Comparison of ENCODE assay signal across 10 cellular contexts in genomic region chr12:109891731-109892130, GRCh38. TPM values are rescaled to one million over a fixed set of nuclear protein-coding genes. Genes with fewer than 3 reads are reported as not detected.
DNase-seq lines count a peak whose midpoint lies in the region; ATAC-seq and TF ChIP-seq lines count a peak whose summit lies in the region.
"Not testable (repeated sequence)": the region's sequence is repeated elsewhere in the genome, so short reads cannot be mapped to it uniquely, and the experiment has no call there.
"Had no signal": no experiment of that assay in that cellular context is flagged by ENCODE, and none has a peak within 500 bp of the region (broad histone marks: within the 10 kb centered on the region; RNA-seq: fewer than 3 reads in every experiment).

No MANE protein-coding gene starts in this region.

- H3K4me1 Mint-ChIP-seq in CD8-positive, alpha-beta memory T cell, result peaks cover 43 to 54% (median 48%) of the 10 kb centered on the region in 3 donors
- H3K4me1 Mint-ChIP-seq in T-helper 17 cell (peaks cover 27% of the 10 kb centered on the region), naive B cell (peaks cover 42 to 60% (median 52%) of the 10 kb centered on the region in 3 donors)
- peaks cover 39% of the 10 kb centered on the region for H3K4me1 Mint-ChIP-seq in activated naive CD4-positive, alpha-beta T cell treated with anti-CD3 and anti-CD28 coated beads, Interleukin-2, amount 50 U/mL, for 24 hours
- peaks cover 37 to 51% of the 10 kb centered on the region in 2 donors for H3K4me1 Mint-ChIP-seq in effector memory CD8-positive, alpha-beta T cell (ENCODE audit: low read depth in 2 of 2)
- H3K4me1 Mint-ChIP-seq in stimulated activated memory B cell treated with anti-CD40 and anti-IgM and Interleukin-4, amounts not matched to agents 10 μg/mL and 1 μg/mL and 100 μg/mL, for 72 hours, result peaks cover 45% of the 10 kb centered on the region

- not testable (repeated sequence) for H3K36me3 Mint-ChIP-seq in CD8-positive, alpha-beta memory T cell; T-helper 17 cell (ENCODE audit: low read depth); activated naive CD4-positive, alpha-beta T cell treated with anti-CD3 and anti-CD28 coated beads, Interleukin-2, amount 50 U/mL, for 24 hours; effector memory CD8-positive, alpha-beta T cell (ENCODE audit: insufficient read depth); naive B cell; stimulated activated memory B cell treated with anti-CD40 and anti-IgM and Interleukin-4, amounts not matched to agents 10 μg/mL and 1 μg/mL and 100 μg/mL, for 72 hours

- not testable (repeated sequence) for H3K9me3 Mint-ChIP-seq in CD8-positive, alpha-beta memory T cell; activated naive CD4-positive, alpha-beta T cell treated with anti-CD3 and anti-CD28 coated beads, Interleukin-2, amount 50 U/mL, for 24 hours; effector memory CD8-positive, alpha-beta T cell; naive B cell; stimulated activated memory B cell treated with anti-CD40 and anti-IgM and Interleukin-4, amounts not matched to agents 10 μg/mL and 1 μg/mL and 100 μg/mL, for 72 hours

- not testable (repeated sequence) for H3K27me3 Mint-ChIP-seq in CD8-positive, alpha-beta memory T cell; T-helper 17 cell; activated naive CD4-positive, alpha-beta T cell treated with anti-CD3 and anti-CD28 coated beads, Interleukin-2, amount 50 U/mL, for 24 hours; effector memory CD8-positive, alpha-beta T cell; naive B cell; stimulated activated memory B cell treated with anti-CD40 and anti-IgM and Interleukin-4, amounts not matched to agents 10 μg/mL and 1 μg/mL and 100 μg/mL, for 72 hours

- not testable (repeated sequence) for H3K27me3 ChIP-seq in CD8-positive, alpha-beta memory T cell (ENCODE audit: insufficient read depth, low read length, poor library complexity, severe bottlenecking); KMS-11 (ENCODE audit: insufficient read depth, low read depth)

- not testable (repeated sequence) for H3K79me2 ChIP-seq in KMS-11 (ENCODE audit: insufficient read depth, low read depth)

- not testable (repeated sequence) for H3K36me3 ChIP-seq in CD8-positive, alpha-beta memory T cell (ENCODE audit: insufficient read depth, low read length); KMS-11 (ENCODE audit: insufficient read depth)

- CTCF ChIA-PET in CD8-positive, alpha-beta memory T cell (lab: Charles Lee), result interaction anchor here (2.1 to 2.3 kb wide), 2 partner anchors 10 to 46 kb away, joined by 5 to 8 read pairs; partner anchors contain the start of gene GLTP

- H3K4me3 ChIP-seq in CD8-positive, alpha-beta memory T cell (ENCODE audit: low read length); KMS-11 (IDR thresholded peaks at IDR 0.05; ENCODE audit: insufficient read depth, low read depth, low read length): not testable (repeated sequence)

- not testable (repeated sequence) for H3K27ac ChIP-seq in CD8-positive, alpha-beta memory T cell (ENCODE audit: low read depth, low read length)
- H3K27ac ChIP-seq in KMS-11, result peak overlapping the region; percentile 57; the same call in 1 of the 2 replicates

- peaks cover 43% of the 10 kb centered on the region for H3K4me1 ChIP-seq in CD8-positive, alpha-beta memory T cell (ENCODE audit: insufficient read depth, low read length)
- peaks cover 36% of the 10 kb centered on the region for H3K4me1 ChIP-seq in KMS-11 (ENCODE audit: low read depth, poor library complexity, severe bottlenecking)

- H3K9me3 ChIP-seq in CD8-positive, alpha-beta memory T cell (ENCODE audit: low read length); T-helper 17 cell (ENCODE audit: control insufficient read depth, low read length, poor library complexity, severe bottlenecking): not testable (repeated sequence)

- H2AFZ ChIP-seq in KMS-11 (ENCODE audit: low read depth), result not testable (repeated sequence)

- H3K27ac Mint-ChIP-seq in CD8-positive, alpha-beta memory T cell, result peak overlapping the region in 5 of 8 donors; percentile 36 to 98 (median 64)
- H3K27ac Mint-ChIP-seq in T-helper 17 cell, result peak overlapping the region; percentile 41
- peak overlapping the region; percentile 12 for H3K27ac Mint-ChIP-seq in activated naive CD4-positive, alpha-beta T cell treated with anti-CD3 and anti-CD28 coated beads, Interleukin-2, amount 50 U/mL, for 24 hours
- peak overlapping the region; percentile 50 to 74 for H3K27ac Mint-ChIP-seq in effector memory CD8-positive, alpha-beta T cell
- H3K27ac Mint-ChIP-seq in naive B cell, result peak overlapping the region in 4 of 6 donors; percentile 1 to 59 (median 54)
- peak overlapping the region; percentile 9 for H3K27ac Mint-ChIP-seq in stimulated activated memory B cell treated with anti-CD40 and anti-IgM and Interleukin-4, amounts not matched to agents 10 μg/mL and 1 μg/mL and 100 μg/mL, for 72 hours

- not testable (repeated sequence) for DNase-seq in CD8-positive, alpha-beta memory T cell; T-helper 17 cell; effector memory CD8-positive, alpha-beta T cell; naive B cell

- POLR2A ChIA-PET in CD8-positive, alpha-beta memory T cell (lab: Charles Lee), result not testable (repeated sequence)

- not testable (repeated sequence) for ATAC-seq in T-helper 17 cell; effector memory CD8-positive, alpha-beta T cell (replicated peaks); naive B cell (ENCODE audit: low read depth in 2 of 2); stimulated activated memory B cell treated with anti-CD40 and anti-IgM and Interleukin-4, amounts not matched to agents 10 μg/mL and 1 μg/mL and 100 μg/mL, for 72 hours

- peak overlapping the region; percentile 62 for H3K4me2 ChIP-seq in KMS-11

- H3K4me3 Mint-ChIP-seq in CD8-positive, alpha-beta memory T cell; activated naive CD4-positive, alpha-beta T cell treated with anti-CD3 and anti-CD28 coated beads, Interleukin-2, amount 50 U/mL, for 24 hours; stimulated activated memory B cell treated with anti-CD40 and anti-IgM and Interleukin-4, amounts not matched to agents 10 μg/mL and 1 μg/mL and 100 μg/mL, for 72 hours: not testable (repeated sequence)
- peak overlapping the region; percentile 49 for H3K4me3 Mint-ChIP-seq in T-helper 17 cell
- peak overlapping the region; percentile 51 to 62 for H3K4me3 Mint-ChIP-seq in effector memory CD8-positive, alpha-beta T cell
- peak overlapping the region in 2 of 8 donors; percentile 58 to 59 for H3K4me3 Mint-ChIP-seq in naive B cell

- TF ChIP-seq CTCF in KMS-11 (conservative IDR thresholded peaks at IDR 0.05; ENCODE audit: low read depth, low read length), result not testable (repeated sequence)

- H4K20me1 ChIP-seq in KMS-11 (ENCODE audit: insufficient read depth), result not testable (repeated sequence)

- H3K9ac ChIP-seq in KMS-11, result not testable (repeated sequence)

RNA-seq across cellular contexts. Expression of gene TCHP, which starts 8.3 kb away (rescaled TPM):
- total RNA-seq in CD8-positive, alpha-beta memory T cell, result 10 to 100 TPM; 27.7 to 28.3 TPM
- polyA plus RNA-seq in CD8-positive, alpha-beta memory T cell, result 18.6 TPM
- 10 to 100 TPM; 17.6 to 18.7 TPM for total RNA-seq in T-helper 17 cell
- polyA plus RNA-seq in naive B cell (ENCODE audit: low read depth in 6 of 6), result 10 to 100 TPM in 1 of 6 donors, 1 to 10 TPM in 5; 5.6 to 10.3 (median 6.4) TPM

RNA-seq across cellular contexts. Expression of gene GLTP, which starts 11.4 kb away (rescaled TPM):
- 10 to 100 TPM; 39.3 to 42.7 TPM for total RNA-seq in CD8-positive, alpha-beta memory T cell
- polyA plus RNA-seq in CD8-positive, alpha-beta memory T cell, result 67.4 TPM
- 10 to 100 TPM; 28.3 to 29.4 TPM for total RNA-seq in T-helper 17 cell
- polyA plus RNA-seq in naive B cell (ENCODE audit: low read depth in 6 of 6), result 10 to 100 TPM; 29.8 to 50.0 (median 40.6) TPM

RNA-seq across cellular contexts. Expression of gene TRPV4, which starts 58.5 kb away (rescaled TPM):
- total RNA-seq in CD8-positive, alpha-beta memory T cell, result not detected
- polyA plus RNA-seq in CD8-positive, alpha-beta memory T cell, result not detected
- not detected for total RNA-seq in T-helper 17 cell
- not detected for polyA plus RNA-seq in naive B cell (ENCODE audit: low read depth in 6 of 6)
- total RNA-seq: A172; CD4-positive, alpha-beta T cell had no signal
- polyA plus RNA-seq: IgD-negative memory B cell had no signal

Comparison
In these comparisons a context has a peak if more than half of its experiments do, and no peak if none do; other contexts are left out.
1. H3K27ac Mint-ChIP-seq: peak in every context shown above with its lines; median percentile 64 in CD8-positive, alpha-beta memory T cell; 62 in effector memory CD8-positive, alpha-beta T cell; 54 in naive B cell; 41 in T-helper 17 cell; 12 in activated naive CD4-positive, alpha-beta T cell treated with anti-CD3 and anti-CD28 coated beads, Interleukin-2, amount 50 U/mL, for 24 hours; 9 in stimulated activated memory B cell treated with anti-CD40 and anti-IgM and Interleukin-4, amounts not matched to agents 10 μg/mL and 1 μg/mL and 100 μg/mL, for 72 hours.